Comparison of ENCODE assay signal across 8 cellular contexts in genomic region chr15:75198560-75199346, GRCh38. TPM values are rescaled to one million over a fixed set of nuclear protein-coding genes. Genes with fewer than 3 reads are reported as not detected.
DNase-seq lines count a peak whose midpoint lies in the region; ATAC-seq and TF ChIP-seq lines count a peak whose summit lies in the region.

No MANE protein-coding gene starts in this region.

- no peaks in the 10 kb centered on the region; a peak in 2 of 22 replicates for H3K36me3 ChIP-seq in BLaER1 treated with 17β-estradiol and CSF1 and Interleukin-3, amounts not matched to agents 10 nM and 100 nM
- no peaks in the 10 kb centered on the region for H3K36me3 ChIP-seq in gastroesophageal sphincter

- DNase-seq in GM13976 (ENCODE audit: low spot score) (peak; percentile 76), NCI-H774 (lab: John Stamatoyannopoulos, UW) (peak; percentile 44), dermis blood vessel endothelial cell (peak; percentile 44), C1 segment of cervical spinal cord (lab: John Stamatoyannopoulos, UW) (no peak), NCI-H128 (lab: John Stamatoyannopoulos, UW; ENCODE audit: unreplicated experiment) (no peak), dorsolateral prefrontal cortex (no peak)

- in situ Hi-C loops in GM13976 (cut with MboI; ENCODE audit: low sequenced_read_pairs, unreplicated experiment): no loop called here

- H3K4me2 ChIP-seq in BLaER1 treated with 17β-estradiol and CSF1 and Interleukin-3, amounts not matched to agents 10 nM and 100 nM: peak overlapping the region; percentile 39 to 98 (median 95)

- H3K4me1 ChIP-seq in BLaER1 treated with 17β-estradiol and CSF1 and Interleukin-3, amounts not matched to agents 10 nM and 100 nM: peaks cover 71 to 84% (median 78%) of the 10 kb centered on the region in 10 experiments
- peaks cover 0 to 42% (median 18%) of the 10 kb centered on the region in 3 donors for H3K4me1 ChIP-seq in gastroesophageal sphincter

- peak overlapping the region in 2 of 11 experiments; percentile 10 to 15; a peak in 1 of 22 replicates for H3K27ac ChIP-seq in BLaER1 treated with 17β-estradiol and CSF1 and Interleukin-3, amounts not matched to agents 10 nM and 100 nM
- H3K27ac ChIP-seq in gastroesophageal sphincter: no peak overlapping the region
- H3K27ac ChIP-seq in dorsolateral prefrontal cortex: no peak overlapping the region

- WGBS in gastroesophageal sphincter (ENCODE audit: low coverage in 1 of 2), 2 donors: 70 to 84% methylated on average over 2 of the region's 3 CpGs

- no peak for ATAC-seq in gastroesophageal sphincter

- H3K9ac ChIP-seq in BLaER1 treated with 17β-estradiol and CSF1 and Interleukin-3, amounts not matched to agents 10 nM and 100 nM: no peak overlapping the region

- H3K4me3 ChIP-seq in BLaER1 treated with 17β-estradiol and CSF1 and Interleukin-3, amounts not matched to agents 10 nM and 100 nM: no peak overlapping the region
- H3K4me3 ChIP-seq in gastroesophageal sphincter (no peak overlapping the region), dorsolateral prefrontal cortex (no peak overlapping the region)

- H4K20me1 ChIP-seq in BLaER1 treated with 17β-estradiol and CSF1 and Interleukin-3, amounts not matched to agents 10 nM and 100 nM: peaks cover 11 to 21% (median 17%) of the 10 kb centered on the region in 11 experiments; a peak in 20 of 22 replicates

- TF ChIP-seq POLR2A in gastroesophageal sphincter (IDR thresholded peaks at IDR 0.05): no peak

- intact Hi-C loops in dorsolateral prefrontal cortex (cut with DNase I): no loop called here

- TF ChIP-seq CTCF in GM13976 (IDR thresholded peaks at IDR 0.05; ENCODE audit: borderline replicate concordance, control extremely low read depth, extremely low read depth, insufficient read depth, missing control alignments) (no peak), gastroesophageal sphincter (IDR thresholded peaks at IDR 0.05) (no peak), dorsolateral prefrontal cortex (IDR thresholded peaks at IDR 0.05 in 54 of 56, conservative IDR thresholded peaks at IDR 0.05 in 2 of 56; ENCODE audit: low read depth in 1 of 56, partially characterized antibody in 56 of 56) (no peak)

- no peak for TF ChIP-seq EP300 in gastroesophageal sphincter (IDR thresholded peaks at IDR 0.05)

- no peaks in the 10 kb centered on the region for H3K9me3 ChIP-seq in BLaER1 treated with 17β-estradiol and CSF1 and Interleukin-3, amounts not matched to agents 10 nM and 100 nM (replicated peaks in 1 of 11)
- no peaks in the 10 kb centered on the region for H3K9me3 ChIP-seq in gastroesophageal sphincter

- no peaks in the 10 kb centered on the region for H3K27me3 ChIP-seq in BLaER1 treated with 17β-estradiol and CSF1 and Interleukin-3, amounts not matched to agents 10 nM and 100 nM
- H3K27me3 ChIP-seq in gastroesophageal sphincter: peaks cover 4% of the 10 kb centered on the region
- H3K27me3 ChIP-seq in dorsolateral prefrontal cortex: peaks cover 0 to 8% (median 0%) of the 10 kb centered on the region in 45 donors

RNA-seq across cellular contexts. Expression of gene C15orf39, which starts 2.9 kb away (rescaled TPM):
- total RNA-seq in dermis blood vessel endothelial cell: 7.0 and 12.4 TPM in 2 replicates
- total RNA-seq in gastroesophageal sphincter: 10 to 100 TPM in 3 of 4 donors, 1 to 10 TPM in 1; 7.3 to 13.2 (median 11.5) TPM
- 10 to 100 TPM in 45 of 120 experiments, 1 to 10 TPM in 75; 3.7 to 15.1 (median 9.3) TPM for total RNA-seq in dorsolateral prefrontal cortex

RNA-seq across cellular contexts. Expression of gene GOLGA6C, which starts 59.4 kb away (rescaled TPM):
- not detected in 2 replicates for total RNA-seq in dermis blood vessel endothelial cell
- total RNA-seq in gastroesophageal sphincter: not detected
- under 1 TPM in 16 of 120 experiments, not detected in 104; 0.28 to 0.93 (median 0.45) TPM for total RNA-seq in dorsolateral prefrontal cortex

Comparison
In these comparisons a context has a peak if more than half of its experiments do, and no peak if none do; other contexts are left out.
1. DNase-seq: peak in GM13976 (single experiment), NCI-H774 (single experiment) and dermis blood vessel endothelial cell (single experiment); none in C1 segment of cervical spinal cord (0 of 14), NCI-H128 (single experiment) and dorsolateral prefrontal cortex (0 of 10).